8 cellular contexts compared by ENCODE assay signal in the genomic region with DNA sequence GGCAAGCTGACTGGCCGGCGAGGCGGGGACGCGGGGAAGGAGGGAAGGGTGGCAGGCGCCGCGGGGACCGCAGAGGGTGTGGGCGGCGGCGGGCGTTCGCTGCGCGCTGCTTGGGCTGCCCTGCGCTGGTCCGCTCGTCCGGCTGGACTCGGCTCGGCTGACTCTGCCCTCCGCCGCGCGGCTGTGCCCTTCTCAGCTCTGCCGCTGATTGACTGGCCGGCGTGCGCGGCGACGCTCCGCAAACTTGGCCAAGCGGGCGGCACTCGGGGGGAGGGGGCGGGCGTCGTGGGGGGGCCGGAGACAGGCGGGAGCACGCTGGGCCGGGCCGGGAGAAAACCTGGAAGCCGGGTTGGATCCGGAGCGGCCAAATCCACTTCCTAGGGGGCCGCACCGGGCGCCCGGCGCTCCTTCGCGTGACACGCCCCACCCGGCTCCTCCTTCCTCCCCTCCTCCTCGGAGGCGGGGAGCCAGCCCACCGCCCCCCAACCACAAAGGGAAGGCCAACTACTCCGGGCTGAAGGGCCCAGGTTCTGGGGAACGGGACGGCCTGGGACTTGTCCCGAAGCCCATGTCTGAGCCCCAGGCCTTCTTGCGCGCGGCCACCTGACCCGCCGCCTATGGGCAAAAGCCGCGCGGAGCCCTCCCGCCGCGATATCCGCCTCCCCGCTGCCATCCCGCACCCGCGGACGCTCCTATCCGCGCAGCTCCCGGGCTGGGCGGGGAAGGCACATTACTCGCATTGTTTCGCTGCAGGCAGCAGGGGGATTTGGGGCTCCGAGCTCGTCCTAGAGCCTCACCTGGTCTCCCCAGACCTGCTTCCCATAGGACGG. TPM values are rescaled to one million over a fixed set of nuclear protein-coding genes. Genes with fewer than 3 reads are reported as not detected.
DNase-seq lines count a peak whose midpoint lies in the region; ATAC-seq, FAIRE-seq and TF ChIP-seq lines count a peak whose summit lies in the region.

GPC4 (minus strand) TSS at position 214 of the 830 bp plus-strand sequence. CDS start 524 bp downstream, outside the sequence.

- H3K4me3 ChIP-seq in bronchial epithelial cell (ENCODE audit: low read depth, low read length), result peak within 1 kb of the TSS; percentile 49
- H3K4me3 ChIP-seq in stomach smooth muscle (ENCODE audit: low read length in 2 of 2), result peak within 1 kb of the TSS; percentile 74 to 79

- DNase-seq in NCI-H748 (lab: John Stamatoyannopoulos, UW; ENCODE audit: unreplicated experiment), result peak; percentile 29
- DNase-seq in NCI-H748 treated with DMSO at 0.1 percent for 48 hours (lab: John Stamatoyannopoulos, UW), result no peak
- DNase-seq in NCI-H1930 (lab: John Stamatoyannopoulos, UW), result peak; percentile 7 to 17
- DNase-seq in bronchial epithelial cell (ENCODE audit: low read depth), result no peak
- peak; percentile 40 for DNase-seq in left lobe of liver (ENCODE audit: low spot score)
- DNase-seq in T-helper 9 cell, result no peak

- H3K9me3 ChIP-seq in stomach smooth muscle (ENCODE audit: control insufficient read depth in 2 of 2, low read length in 2 of 2), result no peaks in the 10 kb centered on the region

- peak within 1 kb of the TSS; percentile 68 to 75 for H3K9ac ChIP-seq in stomach smooth muscle (ENCODE audit: low read length in 2 of 2)

- peak within 1 kb of the TSS; percentile 80 for H3K27ac ChIP-seq in stomach smooth muscle (ENCODE audit: low read length)

- ATAC-seq in left lobe of liver (peak; percentile 84), HG03378 (IDR thresholded peaks at IDR 0.05; ENCODE audit: unreplicated experiment) (no peak)

- peaks cover 18% of the 10 kb centered on the region for H3K4me1 ChIP-seq in stomach smooth muscle (ENCODE audit: control insufficient read depth, insufficient read depth, low read length)

- H3K36me3 ChIP-seq in bronchial epithelial cell (ENCODE audit: control insufficient read depth, insufficient read depth, low read length) (no peaks in the 10 kb centered on the region), stomach smooth muscle (ENCODE audit: control insufficient read depth in 2 of 2, insufficient read depth in 2 of 2, low read length in 2 of 2) (no peaks in the 10 kb centered on the region)

- no peak for TF ChIP-seq CTCF in bronchial epithelial cell (IDR thresholded peaks at IDR 0.05; ENCODE audit: insufficient read depth, low read length, severe bottlenecking)

- no peak for FAIRE-seq in bronchial epithelial cell (lab: Jason Lieb, UNC)

- no peaks in the 10 kb centered on the region for H3K27me3 ChIP-seq in bronchial epithelial cell (ENCODE audit: control insufficient read depth, insufficient read depth, low read length)
- H3K27me3 ChIP-seq in stomach smooth muscle (ENCODE audit: control insufficient read depth in 1 of 2, insufficient read depth in 2 of 2, low read length in 2 of 2), result peaks cover 0 to 8% of the 10 kb centered on the region in 2 donors

RNA-seq across cellular contexts. Expression of gene GPC4, which starts in this region (rescaled TPM):
- total RNA-seq in bronchial epithelial cell (0.26 and 0.64 TPM in 2 replicates), left lobe of liver (1.7 TPM)

Comparison
In these comparisons a context has a peak if more than half of its experiments do, and no peak if none do; other contexts are left out.
1. DNase-seq: peak in NCI-H748 (single experiment), NCI-H1930 (2 of 2) and left lobe of liver (single experiment); none in NCI-H748 treated with DMSO at 0.1 percent for 48 hours (single experiment), bronchial epithelial cell (single experiment) and T-helper 9 cell (single experiment).